In the genomic region with DNA sequence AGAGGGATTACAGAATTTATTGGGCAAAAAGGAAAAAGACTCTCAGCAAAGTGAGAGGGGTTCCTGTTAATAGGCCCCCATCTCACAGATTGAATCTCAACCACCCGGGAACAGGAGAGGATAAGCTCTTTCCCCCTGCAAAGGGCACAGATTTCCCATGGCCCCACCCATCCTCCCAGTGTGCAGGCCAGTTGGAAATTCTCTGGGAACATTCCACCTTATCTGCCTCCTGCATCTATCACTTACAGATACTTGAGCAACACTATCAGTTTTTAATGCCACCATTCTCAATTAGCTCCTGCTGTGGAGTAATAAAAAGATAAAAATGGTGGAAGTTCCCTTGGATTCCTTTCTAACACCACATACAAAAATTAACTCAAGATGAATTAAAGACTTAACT, we compare ENCODE assay signal across 7 cellular contexts.
"Had no signal": no experiment of that assay in that cellular context is flagged by ENCODE, and none has a peak within 500 bp of the region (broad histone marks: within the 10 kb centered on the region; RNA-seq: fewer than 3 reads in every experiment).

No MANE protein-coding gene starts in this region.

- FAIRE-seq: H54, HTR-8/SVneo had no signal

- H3K4me3 ChIP-seq: GM23248 had no signal

- DNase-seq: GM23248, GOT3, H9, HCEC 1CT, IMR-90 had no signal

- H3K9ac ChIP-seq: GM23248 had no signal

- H3K27ac ChIP-seq: GM23248 had no signal

- H2AFZ ChIP-seq: GM23248 had no signal
